In the genomic region with DNA sequence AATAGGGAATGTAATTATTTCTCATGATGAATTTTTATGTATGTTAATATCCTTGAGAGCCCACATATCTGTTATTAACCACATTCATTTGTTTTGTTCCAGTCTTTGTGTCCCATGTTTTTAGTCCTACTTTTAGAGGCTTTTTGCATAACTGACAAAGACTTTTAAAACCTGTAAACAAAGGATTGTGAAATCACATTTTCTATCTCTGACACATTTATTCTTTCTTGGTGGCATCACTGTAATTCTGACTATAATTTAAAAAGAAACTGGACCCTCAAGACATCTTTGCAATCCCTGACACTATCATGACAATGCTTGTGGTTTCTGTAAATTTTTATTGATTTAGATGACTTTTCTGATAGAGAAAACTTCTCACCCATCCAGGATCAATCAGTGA, we compare ENCODE assay signal across 18 cellular contexts.
DNase-seq lines count a peak whose midpoint lies in the region; ATAC-seq and TF ChIP-seq lines count a peak whose summit lies in the region.
"Had no signal": no experiment of that assay in that cellular context is flagged by ENCODE, and none has a peak within 500 bp of the region (broad histone marks: within the 10 kb centered on the region; RNA-seq: fewer than 3 reads in every experiment).

No MANE protein-coding gene starts in this region.

- H3F3A ChIP-seq in GM23248 (ENCODE audit: insufficient read depth), result no peaks in the 10 kb centered on the region

- H3K4me3 ChIP-seq in GM23248 (no peak overlapping the region), endodermal cell (ENCODE audit: low read length) (peak overlapping the region; percentile 18), gastroesophageal sphincter (no peak overlapping the region)
- H3K4me3 ChIP-seq: SJCRH30 had no signal

- TF ChIP-seq POLR2A in gastroesophageal sphincter (IDR thresholded peaks at IDR 0.05), result no peak

- H3K9ac ChIP-seq in GM23248 (no peak overlapping the region), endodermal cell (ENCODE audit: extremely low read depth, low read length, poor library complexity, severe bottlenecking) (no peak overlapping the region)

- ATAC-seq in gastroesophageal sphincter (peak; percentile 51), GM21786 (IDR thresholded peaks at IDR 0.05; ENCODE audit: unreplicated experiment) (no peak)

- H3K4me1 ChIP-seq in GM23248 (ENCODE audit: insufficient read depth) (0 out of 2 replicates have a peak, but pooled peaks cover 3% of the 10 kb centered on the region), endodermal cell (ENCODE audit: control insufficient read depth, insufficient read depth, low read length) (peaks cover 3% of the 10 kb centered on the region), gastroesophageal sphincter (peaks cover 0 to 16% (median 0%) of the 10 kb centered on the region in 3 donors)
- H3K4me1 ChIP-seq: SJCRH30 had no signal

- H3K9me3 Mint-ChIP-seq in endodermal cell (peaks cover 25% of the 10 kb centered on the region), progenitor cell of endocrine pancreas (ENCODE audit: low read depth) (peaks cover 17% of the 10 kb centered on the region)

- no peaks in the 10 kb centered on the region for H3K79me2 ChIP-seq in GM23248 (ENCODE audit: insufficient read depth)

- H2AFZ ChIP-seq in GM23248, result no peak overlapping the region

- no peaks in the 10 kb centered on the region for H3K9me2 ChIP-seq in GM23248 (ENCODE audit: insufficient read depth)

- H3K9me3 ChIP-seq in GM23248 (ENCODE audit: low read depth) (no peaks in the 10 kb centered on the region), endodermal cell (ENCODE audit: control insufficient read depth, low read length) (peaks cover 25% of the 10 kb centered on the region), gastroesophageal sphincter (peaks cover 0 to 10% (median 0%) of the 10 kb centered on the region in 3 donors)

- H3K27ac ChIP-seq in GM23248, result no peak overlapping the region
- no peak overlapping the region for H3K27ac ChIP-seq in endodermal cell (ENCODE audit: low read depth, low read length)
- H3K27ac ChIP-seq in gastroesophageal sphincter, result no peak overlapping the region
- H3K27ac ChIP-seq: RWPE1, SJCRH30 had no signal

- H4K20me1 ChIP-seq in GM23248 (ENCODE audit: insufficient read depth), result no peaks in the 10 kb centered on the region

- H3K36me3 Mint-ChIP-seq in endodermal cell (ENCODE audit: low read depth) (peaks cover 6% of the 10 kb centered on the region), progenitor cell of endocrine pancreas (ENCODE audit: insufficient read depth) (no peaks in the 10 kb centered on the region)

- H3K36me3 ChIP-seq in GM23248 (ENCODE audit: low read depth), result no peaks in the 10 kb centered on the region
- no peaks in the 10 kb centered on the region for H3K36me3 ChIP-seq in endodermal cell (ENCODE audit: control insufficient read depth, insufficient read depth, low read length)
- H3K36me3 ChIP-seq in gastroesophageal sphincter, result no peaks in the 10 kb centered on the region
- H3K36me3 ChIP-seq: SJCRH30 had no signal

- TF ChIP-seq EP300 in gastroesophageal sphincter (IDR thresholded peaks at IDR 0.05), result no peak

- H3K4me2 ChIP-seq in GM23248 (ENCODE audit: unreplicated experiment), result no peak overlapping the region

- H3K4me1 Mint-ChIP-seq in endodermal cell (peaks cover 11% of the 10 kb centered on the region), progenitor cell of endocrine pancreas (ENCODE audit: low read depth) (peaks cover 15% of the 10 kb centered on the region)

- H3K27me3 Mint-ChIP-seq in endodermal cell (ENCODE audit: insufficient read depth) (peaks cover 2% of the 10 kb centered on the region), progenitor cell of endocrine pancreas (peaks cover 3% of the 10 kb centered on the region)
- H3K27me3 Mint-ChIP-seq: CD4-positive, alpha-beta memory T cell had no signal

- in situ Hi-C loops in GM23248 (cut with MboI), result no loop called here

- H3K27ac Mint-ChIP-seq in endodermal cell, result no peak overlapping the region
- H3K27ac Mint-ChIP-seq in progenitor cell of endocrine pancreas, result no peak overlapping the region
- H3K27ac Mint-ChIP-seq: CD4-positive, alpha-beta memory T cell; H9 had no signal

- H3K4me3 Mint-ChIP-seq in endodermal cell (no peak overlapping the region), progenitor cell of endocrine pancreas (ENCODE audit: low read depth) (no peak overlapping the region)
- H3K4me3 Mint-ChIP-seq: CD4-positive, alpha-beta memory T cell; H9 had no signal

- TF ChIP-seq CTCF in endodermal cell (conservative IDR thresholded peaks at IDR 0.05) (no peak), gastroesophageal sphincter (IDR thresholded peaks at IDR 0.05) (no peak), progenitor cell of endocrine pancreas (IDR thresholded peaks at IDR 0.05; ENCODE audit: unreplicated experiment) (no peak)

- peaks cover 4% of the 10 kb centered on the region; the same call in 1 of the 2 replicates for H3K27me3 ChIP-seq in GM23248 (replicated peaks; ENCODE audit: insufficient read depth)
- no peaks in the 10 kb centered on the region for H3K27me3 ChIP-seq in endodermal cell (ENCODE audit: control insufficient read depth, insufficient read depth, low read length, poor library complexity, severe bottlenecking)
- no peaks in the 10 kb centered on the region for H3K27me3 ChIP-seq in gastroesophageal sphincter
- H3K27me3 ChIP-seq: SJCRH30 had no signal

- peak; percentile 45 for DNase-seq in AG08395 (ENCODE audit: low spot score)
- DNase-seq in GM23248, result peak; percentile 30
- DNase-seq in endodermal cell, result no peak
- DNase-seq in NK-92 (lab: John Stamatoyannopoulos, UW; ENCODE audit: unreplicated experiment), result no peak
- DNase-seq in progenitor cell of endocrine pancreas (ENCODE audit: low spot score, unreplicated experiment), result no peak
- DNase-seq in activated T-cell treated with anti-CD3 and anti-CD28 coated beads, Interleukin-2, amount 50 U/mL, for 1 hour, result no peak
- DNase-seq: CD4-positive, alpha-beta memory T cell; H9; Karpas-422; NCI-H1436; NCI-H2029 treated with DMSO at 0.1 percent for 48 hours; NCI-H524 treated with DMSO at 0.1 percent for 48 hours; NK-92 treated with Interleukin-12 subunit alpha and Interleukin-12 subunit beta, amount 100 ng/mL, for 24 hours; OCI-M1; SJCRH30 had no signal

Comparison
In these comparisons a context has a peak if more than half of its experiments do, and no peak if none do; other contexts are left out.
1. DNase-seq: peak in AG08395 (single experiment) and GM23248 (single experiment); none in endodermal cell (single experiment), NK-92 (single experiment), progenitor cell of endocrine pancreas (single experiment) and activated T-cell treated with anti-CD3 and anti-CD28 coated beads, Interleukin-2, amount 50 U/mL, for 1 hour (single experiment).